Comparison of ENCODE assay signal across 8 cellular contexts in genomic region chr17:68204736-68205135, GRCh38.
DNase-seq lines count a peak whose midpoint lies in the region; ATAC-seq and TF ChIP-seq lines count a peak whose summit lies in the region.

No MANE protein-coding gene starts in this region.

- no peaks in the 10 kb centered on the region for H3K9me3 ChIP-seq in RWPE2 (ENCODE audit: severe bottlenecking)

- no peak for DNase-seq in stimulated activated naive CD8-positive, alpha-beta T cell treated with anti-CD3 and anti-CD28 coated beads, Interleukin-15, Interleukin-2, amounts not matched to agents 100 U/mL and 50 U/mL, for 24 hours
- no peak for DNase-seq in RWPE2 (ENCODE audit: low spot score)
- DNase-seq in fibroblast of mammary gland (ENCODE audit: low read depth) = no peak
- DNase-seq in T-helper 9 cell = no peak
- DNase-seq in DMS153 (lab: John Stamatoyannopoulos, UW) = no peak
- DNase-seq in NCI-H1092 (lab: John Stamatoyannopoulos, UW) = no peak

- no peaks in the 10 kb centered on the region for H3K36me3 ChIP-seq in RWPE2 (ENCODE audit: low read depth)
- H3K36me3 ChIP-seq in rectal smooth muscle tissue (ENCODE audit: control insufficient read depth, insufficient read depth, low read length) = no peaks in the 10 kb centered on the region

- no peak overlapping the region for H3K27ac Mint-ChIP-seq in stimulated activated naive CD8-positive, alpha-beta T cell treated with anti-CD3 and anti-CD28 coated beads, Interleukin-15, Interleukin-2, amounts not matched to agents 100 ng/mL and 50 ng/mL, for 24 hours

- H3K4me3 Mint-ChIP-seq in stimulated activated naive CD8-positive, alpha-beta T cell treated with anti-CD3 and anti-CD28 coated beads, Interleukin-15, Interleukin-2, amounts not matched to agents 100 ng/mL and 50 ng/mL, for 24 hours = peak overlapping the region; percentile 86

- H3K9ac ChIP-seq in rectal smooth muscle tissue (ENCODE audit: low read length) = no peak overlapping the region

- H3K27ac ChIP-seq in RWPE2 (ENCODE audit: poor library complexity, severe bottlenecking) = no peak overlapping the region
- H3K27ac ChIP-seq in rectal smooth muscle tissue (ENCODE audit: low read depth, low read length) = no peak overlapping the region

- H3K4me1 ChIP-seq in RWPE2 (ENCODE audit: insufficient read depth, poor library complexity, severe bottlenecking) (no peaks in the 10 kb centered on the region), rectal smooth muscle tissue (ENCODE audit: control insufficient read depth, insufficient read depth, low read length) (peaks cover 6% of the 10 kb centered on the region)

- no peaks in the 10 kb centered on the region for H3K9me3 Mint-ChIP-seq in stimulated activated naive CD8-positive, alpha-beta T cell treated with anti-CD3 and anti-CD28 coated beads, Interleukin-15, Interleukin-2, amounts not matched to agents 100 ng/mL and 50 ng/mL, for 24 hours

- peaks cover 9% of the 10 kb centered on the region for H3K27me3 ChIP-seq in RWPE2 (ENCODE audit: insufficient read depth, poor library complexity, severe bottlenecking)
- H3K27me3 ChIP-seq in rectal smooth muscle tissue (ENCODE audit: control insufficient read depth, insufficient read depth, low read length) = peaks cover 5% of the 10 kb centered on the region

- peak overlapping the region; percentile 85 for H3K4me3 ChIP-seq in RWPE2 (ENCODE audit: severe bottlenecking)
- H3K4me3 ChIP-seq in fibroblast of mammary gland (ENCODE audit: control insufficient read depth, low read depth, low read length) = peak overlapping the region; percentile 73
- H3K4me3 ChIP-seq in rectal smooth muscle tissue (ENCODE audit: low read length) = peak overlapping the region; percentile 41

- peaks cover 9% of the 10 kb centered on the region for H3K27me3 Mint-ChIP-seq in stimulated activated naive CD8-positive, alpha-beta T cell treated with anti-CD3 and anti-CD28 coated beads, Interleukin-15, Interleukin-2, amounts not matched to agents 100 ng/mL and 50 ng/mL, for 24 hours

- no peak for ATAC-seq in stimulated activated naive CD8-positive, alpha-beta T cell treated with anti-CD3 and anti-CD28 coated beads, Interleukin-15, Interleukin-2, amounts not matched to agents 100 U/mL and 50 U/mL, for 24 hours
- no peak for ATAC-seq in RWPE2 (ENCODE audit: low read depth)

- peaks cover 9% of the 10 kb centered on the region for H3K36me3 Mint-ChIP-seq in stimulated activated naive CD8-positive, alpha-beta T cell treated with anti-CD3 and anti-CD28 coated beads, Interleukin-15, Interleukin-2, amounts not matched to agents 100 ng/mL and 50 ng/mL, for 24 hours (ENCODE audit: low read depth)

- H3K4me1 Mint-ChIP-seq in stimulated activated naive CD8-positive, alpha-beta T cell treated with anti-CD3 and anti-CD28 coated beads, Interleukin-15, Interleukin-2, amounts not matched to agents 100 ng/mL and 50 ng/mL, for 24 hours (ENCODE audit: low read depth) = peaks cover 37% of the 10 kb centered on the region

- no peak for TF ChIP-seq CTCF in RWPE2 (IDR thresholded peaks at IDR 0.05; ENCODE audit: poor library complexity, severe bottlenecking)
- TF ChIP-seq CTCF in fibroblast of mammary gland (conservative IDR thresholded peaks at IDR 0.05; ENCODE audit: control insufficient read depth, insufficient read depth, low read depth, low read length) = no peak
